ENCODE assay signal across 11 cellular contexts in the genomic region with DNA sequence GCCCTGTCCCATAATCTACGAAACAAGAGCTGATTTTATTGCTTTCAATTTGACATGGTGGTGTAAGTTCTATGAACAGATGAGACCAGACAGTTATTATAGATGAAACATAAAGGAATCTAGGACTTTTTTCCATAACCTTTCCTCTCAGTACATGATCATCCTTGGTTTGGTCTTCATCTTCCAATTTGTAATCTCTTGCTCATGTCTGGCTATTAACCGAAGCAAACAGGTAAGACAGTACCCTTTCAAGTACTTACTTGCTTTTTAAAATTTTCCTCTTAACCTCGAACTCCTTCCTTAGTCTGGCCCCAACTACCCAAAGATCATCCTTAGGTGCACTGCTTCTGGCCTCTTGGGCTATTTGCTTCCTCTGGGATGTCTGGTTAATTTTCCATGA. TPM values are rescaled to one million over a fixed set of nuclear protein-coding genes. Genes with fewer than 3 reads are reported as not detected.
DNase-seq lines count a peak whose midpoint lies in the region; ATAC-seq and TF ChIP-seq lines count a peak whose summit lies in the region.
"Had no signal": no experiment of that assay in that cellular context is flagged by ENCODE, and none has a peak within 500 bp of the region (broad histone marks: within the 10 kb centered on the region; RNA-seq: fewer than 3 reads in every experiment).

No MANE protein-coding gene starts in this region.

- H3K27ac ChIP-seq in PC-3 (ENCODE audit: low read length) (no peak overlapping the region), ectodermal cell (ENCODE audit: insufficient read depth, low read depth, low read length, poor library complexity, severe bottlenecking) (no peak overlapping the region), neuronal stem cell (replicated peaks; ENCODE audit: low read length) (no peak overlapping the region)

- H3K9ac ChIP-seq in PC-3 (ENCODE audit: low read length), result no peak overlapping the region
- H3K9ac ChIP-seq in neuronal stem cell (ENCODE audit: low read depth, low read length, poor library complexity), result no peak overlapping the region

- CTCF ChIA-PET in PC-3 (lab: Charles Lee), result no interaction called here

- H3K79me1 ChIP-seq in neuronal stem cell (ENCODE audit: low read depth, low read length), result peaks cover under 1% of the 10 kb centered on the region

- H3K4me1 ChIP-seq in PC-3 (ENCODE audit: insufficient read depth, low read length) (peaks cover 3% of the 10 kb centered on the region), ectodermal cell (ENCODE audit: control insufficient read depth, insufficient read depth, low read length) (peaks cover 6% of the 10 kb centered on the region), neuronal stem cell (ENCODE audit: control insufficient read depth in 2 of 2, insufficient read depth in 1 of 2, low read depth in 1 of 2, low read length in 2 of 2) (peaks cover 8 to 21% of the 10 kb centered on the region in 2 donors)

- H3K4me3 ChIP-seq in PC-3 (ENCODE audit: low read length) (peak overlapping the region; percentile 86; the same call in 1 of the 2 replicates), ectodermal cell (ENCODE audit: insufficient read depth, low read depth, low read length) (peak overlapping the region; percentile 87), neuronal stem cell (ENCODE audit: low read length in 2 of 2) (peak overlapping the region in 1 of 2 donors; percentile 87)

- no peak overlapping the region for H2AK5ac ChIP-seq in neuronal stem cell (ENCODE audit: low read depth, low read length)

- no TSS peak for BruUV-seq in PC-3 (replicated peaks; lab: Mats Ljungman, UMichigan)

- DNase-seq in G401 (ENCODE audit: low spot score) (peak; percentile 3), PC-3 (no peak), neuronal stem cell (ENCODE audit: low spot score) (no peak), DMS79 (lab: John Stamatoyannopoulos, UW) (no peak), cardiac septum (ENCODE audit: low spot score) (no peak)
- DNase-seq: caudate nucleus, Peyer's patch, thyroid gland had no signal

- POLR2A ChIA-PET in PC-3 (lab: Charles Lee; ENCODE audit: unreplicated experiment), result no interaction called here

- H3K4ac ChIP-seq in neuronal stem cell (ENCODE audit: low read length), result no peak overlapping the region

- intact Hi-C loops in PC-3 (cut with micrococcal nuclease), result no loop called here
- intact Hi-C loops in cardiac septum (cut with DNase I), result no loop called here

- H3F3A ChIP-seq in PC-3 (ENCODE audit: low read length, unreplicated experiment), result peaks cover 4% of the 10 kb centered on the region

- H4K91ac ChIP-seq in neuronal stem cell (ENCODE audit: low read depth, low read length, poor library complexity), result no peak overlapping the region

- H4K20me1 ChIP-seq in PC-3 (ENCODE audit: low read length), result no peaks in the 10 kb centered on the region

- no peak overlapping the region for H3K18ac ChIP-seq in neuronal stem cell (ENCODE audit: low read length)

- WGBS in ectodermal cell, 2 experiments, result 95 to 96% methylated on average over 3 of the region's 3 CpGs
- no CpG with 5 or more reads among the region's 3 CpGs for WGBS in neuronal stem cell (ENCODE audit: extremely low coverage in 2 of 2, insufficient read length in 2 of 2, insufficient replicate concordance in 1 of 2), 2 donors

- no peak for ATAC-seq in PC-3
- no peak for ATAC-seq in GM18873 (IDR thresholded peaks at IDR 0.05; ENCODE audit: low FRiP score, unreplicated experiment)
- no peak for ATAC-seq in HG02610 (IDR thresholded peaks at IDR 0.05; ENCODE audit: unreplicated experiment)

- H3K9me3 ChIP-seq in PC-3 (ENCODE audit: low read length), result no peaks in the 10 kb centered on the region
- H3K9me3 ChIP-seq in ectodermal cell (ENCODE audit: control insufficient read depth, low read length), result no peaks in the 10 kb centered on the region
- no peaks in the 10 kb centered on the region for H3K9me3 ChIP-seq in neuronal stem cell (replicated peaks in 1 of 2; ENCODE audit: control insufficient read depth in 2 of 2, insufficient read depth in 1 of 2, low read depth in 1 of 2, low read length in 2 of 2)
- H3K9me3 ChIP-seq: Peyer's patch, thyroid gland had no signal

- peaks cover 18% of the 10 kb centered on the region for H3K79me2 ChIP-seq in PC-3 (ENCODE audit: low read length)

- H3K4me2 ChIP-seq in PC-3 (ENCODE audit: low read length), result peak overlapping the region; percentile 97
- peak overlapping the region; percentile 85 for H3K4me2 ChIP-seq in neuronal stem cell (ENCODE audit: insufficient read depth, low read length, poor library complexity, severe bottlenecking)

- no peak overlapping the region for H4K8ac ChIP-seq in neuronal stem cell (ENCODE audit: low read depth, low read length)

- H2AFZ ChIP-seq in PC-3 (ENCODE audit: low read length), result no peak overlapping the region
- H2AFZ ChIP-seq in neuronal stem cell (ENCODE audit: low read length), result no peak overlapping the region

- H2BK120ac ChIP-seq in neuronal stem cell (ENCODE audit: low read depth, low read length), result no peak overlapping the region

- H3K36me3 ChIP-seq in PC-3 (ENCODE audit: low read depth, low read length) (peaks cover 31% of the 10 kb centered on the region), ectodermal cell (ENCODE audit: control insufficient read depth, insufficient read depth, low read length) (peaks cover 27% of the 10 kb centered on the region), neuronal stem cell (replicated peaks in 1 of 2; ENCODE audit: control insufficient read depth in 2 of 2, insufficient read depth in 2 of 2, low read length in 2 of 2) (peaks cover 25 to 54% of the 10 kb centered on the region in 2 donors)

- in situ Hi-C loops in G401 (cut with HindIII; ENCODE audit: low sequenced_read_pairs), result no loop called here

- no peak overlapping the region for H2BK15ac ChIP-seq in neuronal stem cell (ENCODE audit: low read length)

- no peak overlapping the region for H3K23ac ChIP-seq in neuronal stem cell (ENCODE audit: low read depth, low read length, poor library complexity)

- H3K27me3 ChIP-seq in PC-3 (ENCODE audit: low read length) (no peaks in the 10 kb centered on the region), ectodermal cell (ENCODE audit: control insufficient read depth, insufficient read depth, low read length, poor library complexity, severe bottlenecking) (peaks cover 31% of the 10 kb centered on the region), neuronal stem cell (ENCODE audit: control insufficient read depth in 3 of 3, insufficient read depth in 3 of 3, low read depth in 1 of 3, low read length in 3 of 3) (peaks cover 0 to 10% (median 0%) of the 10 kb centered on the region in 3 experiments)
- H3K27me3 ChIP-seq: Peyer's patch, thyroid gland had no signal

- TF ChIP-seq CTCF in PC-3 (conservative IDR thresholded peaks at IDR 0.05; ENCODE audit: low read depth, low read length), result no peak

- no peaks in the 10 kb centered on the region for H3K9me2 ChIP-seq in PC-3 (replicated peaks; ENCODE audit: low read length)

- no peak overlapping the region for H2BK12ac ChIP-seq in neuronal stem cell (ENCODE audit: low read length)

- H2BK5ac ChIP-seq in neuronal stem cell (ENCODE audit: low read length), result no peak overlapping the region

- no peak overlapping the region for H3K14ac ChIP-seq in neuronal stem cell (ENCODE audit: low read length)

RNA-seq across cellular contexts. Expression of gene TSPAN31, which starts 1.2 kb away (rescaled TPM):
- total RNA-seq in G401 (2014; rRNA removed; shearing (Covaris generic)), result 30.5 and 46.9 TPM in 2 replicates
- total RNA-seq in PC-3 (2014; rRNA removed), result 18.9 and 20.3 TPM in 2 replicates
- 26.4 TPM for polyA plus RNA-seq in ectodermal cell (2013, experiment 1 of 4)
- polyA plus RNA-seq in ectodermal cell (2013, experiment 2 of 4), result 30.1 TPM
- polyA plus RNA-seq in ectodermal cell (2013, experiment 3 of 4), result 33.6 TPM
- polyA plus RNA-seq in ectodermal cell (2013, experiment 4 of 4), result 34.1 TPM
- 24.9 TPM for polyA plus RNA-seq in neuronal stem cell (2013, experiment 1 of 2)
- polyA plus RNA-seq in neuronal stem cell (2013, experiment 2 of 2), result 25.4 TPM
- 25.1 TPM for total RNA-seq in cardiac septum

RNA-seq across cellular contexts. Expression of gene CDK4, which starts 6.1 kb away (rescaled TPM):
- 721 and 790 TPM in 2 replicates for total RNA-seq in G401 (2014; rRNA removed; shearing (Covaris generic))
- 212 and 229 TPM in 2 replicates for total RNA-seq in PC-3 (2014; rRNA removed)
- polyA plus RNA-seq in ectodermal cell (2013, experiment 1 of 4), result 202 TPM
- polyA plus RNA-seq in ectodermal cell (2013, experiment 2 of 4), result 214 TPM
- polyA plus RNA-seq in ectodermal cell (2013, experiment 3 of 4), result 156 TPM
- polyA plus RNA-seq in ectodermal cell (2013, experiment 4 of 4), result 145 TPM
- 157 TPM for polyA plus RNA-seq in neuronal stem cell (2013, experiment 1 of 2)
- polyA plus RNA-seq in neuronal stem cell (2013, experiment 2 of 2), result 144 TPM
- 46.3 TPM for total RNA-seq in cardiac septum

RNA-seq across cellular contexts. Expression of gene AGAP2, which starts 7.5 kb away (rescaled TPM):
- 11.0 and 11.3 TPM in 2 replicates for total RNA-seq in G401 (2014; rRNA removed; shearing (Covaris generic))
- total RNA-seq in PC-3 (2014; rRNA removed) (0.23 and 0.40 TPM in 2 replicates), cardiac septum (6.1 TPM)
- polyA plus RNA-seq in ectodermal cell (2013, experiment 1 of 4), result 2.3 TPM
- polyA plus RNA-seq in ectodermal cell (2013, experiment 2 of 4), result 2.6 TPM
- 3.1 TPM for polyA plus RNA-seq in ectodermal cell (2013, experiment 3 of 4)
- 2.5 TPM for polyA plus RNA-seq in ectodermal cell (2013, experiment 4 of 4)
- 4.2 TPM for polyA plus RNA-seq in neuronal stem cell (2013, experiment 1 of 2)
- polyA plus RNA-seq in neuronal stem cell (2013, experiment 2 of 2), result 4.0 TPM

RNA-seq across cellular contexts. Expression of gene MARCHF9, which starts 8.9 kb away (rescaled TPM):
- 7.2 and 14.2 TPM in 2 replicates for total RNA-seq in G401 (2014; rRNA removed; shearing (Covaris generic))
- 9.3 and 13.4 TPM in 2 replicates for total RNA-seq in PC-3 (2014; rRNA removed)
- polyA plus RNA-seq in ectodermal cell (2013, experiment 1 of 4), result 13.2 TPM
- 14.9 TPM for polyA plus RNA-seq in ectodermal cell (2013, experiment 2 of 4)
- 10.8 TPM for polyA plus RNA-seq in ectodermal cell (2013, experiment 3 of 4)
- 12.8 TPM for polyA plus RNA-seq in ectodermal cell (2013, experiment 4 of 4)
- polyA plus RNA-seq in neuronal stem cell (2013, experiment 1 of 2), result 14.0 TPM
- polyA plus RNA-seq in neuronal stem cell (2013, experiment 2 of 2), result 14.6 TPM
- total RNA-seq in cardiac septum, result 13.1 TPM

RNA-seq across cellular contexts. Expression of gene CYP27B1, which starts 20.9 kb away (rescaled TPM):
- total RNA-seq in G401 (2014; rRNA removed; shearing (Covaris generic)), result 0.18 and 3.9 TPM in 2 replicates
- total RNA-seq in PC-3 (2014; rRNA removed) (8.1 and 8.6 TPM in 2 replicates), cardiac septum (0.24 TPM)
- 2.3 TPM for polyA plus RNA-seq in ectodermal cell (2013, experiment 1 of 4)
- 2.0 TPM for polyA plus RNA-seq in ectodermal cell (2013, experiment 2 of 4)
- 0.85 TPM for polyA plus RNA-seq in ectodermal cell (2013, experiment 3 of 4)
- polyA plus RNA-seq in ectodermal cell (2013, experiment 4 of 4), result 1.1 TPM
- polyA plus RNA-seq in neuronal stem cell (2013, experiment 1 of 2), result 0.35 TPM
- 0.40 TPM for polyA plus RNA-seq in neuronal stem cell (2013, experiment 2 of 2)
